26 cellular contexts compared by ENCODE assay signal in the genomic region with DNA sequence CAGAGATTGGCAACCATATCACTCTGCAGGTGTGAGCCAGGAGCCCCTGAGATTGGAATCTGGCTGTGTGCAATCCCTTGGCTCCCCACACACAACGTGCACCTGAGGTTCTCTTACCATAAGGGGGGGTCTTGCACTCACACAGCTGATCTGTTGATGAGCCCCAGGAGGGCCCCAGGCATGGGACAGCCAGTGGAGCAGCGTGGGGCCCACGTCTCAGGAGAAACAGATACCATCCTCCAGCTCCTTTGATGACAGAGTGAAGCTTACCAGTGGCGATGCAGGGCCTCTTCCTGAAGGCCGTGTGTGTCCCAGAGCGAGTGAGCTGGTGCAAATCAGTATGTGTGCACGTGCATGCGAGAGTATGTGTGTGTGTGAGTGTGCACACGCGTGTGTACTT.
"Had no signal": no experiment of that assay in that cellular context is flagged by ENCODE, and none has a peak within 500 bp of the region (broad histone marks: within the 10 kb centered on the region; RNA-seq: fewer than 3 reads in every experiment).

No MANE protein-coding gene starts in this region.

- H3K4me3 Mint-ChIP-seq: natural killer cell; nephron progenitor cell; neural progenitor cell; stimulated activated naive B cell treated with anti-CD40 and anti-IgM and Interleukin-4, amounts not matched to agents 10 μg/mL and 1 μg/mL and 100 μg/mL, for 72 hours had no signal

- H3K4me1 ChIP-seq: left ventricle myocardium inferior, neural progenitor cell, prostate gland, stomach, testis, transverse colon had no signal

- H3K9me3 Mint-ChIP-seq: natural killer cell; nephron progenitor cell; stimulated activated naive B cell treated with anti-CD40 and anti-IgM and Interleukin-4, amounts not matched to agents 10 μg/mL and 1 μg/mL and 100 μg/mL, for 72 hours had no signal

- H3K36me3 Mint-ChIP-seq: immature natural killer cell; natural killer cell; neural progenitor cell; stimulated activated naive B cell treated with anti-CD40 and anti-IgM and Interleukin-4, amounts not matched to agents 10 μg/mL and 1 μg/mL and 100 μg/mL, for 72 hours had no signal

- H2AFZ ChIP-seq: neural progenitor cell had no signal

- H3K36me3 ChIP-seq: left ventricle myocardium inferior, neural progenitor cell, ovary, prostate gland, stomach, thyroid gland, transverse colon, upper lobe of left lung had no signal

- H3K27ac ChIP-seq: left ventricle myocardium inferior, neural progenitor cell, ovary, prostate gland, skin epidermis, stomach, testis, thyroid gland, transverse colon, upper lobe of left lung had no signal

- H3K27me3 ChIP-seq: neural progenitor cell, ovary, stomach, testis, thyroid gland, transverse colon, upper lobe of left lung had no signal

- H3K9me3 ChIP-seq: left ventricle myocardium inferior, ovary, prostate gland, testis, thyroid gland, transverse colon, upper lobe of left lung had no signal

- H3K4me2 ChIP-seq: neural progenitor cell had no signal

- H3K9ac ChIP-seq: neural progenitor cell had no signal

- DNase-seq: hippocampal formation; immature natural killer cell; kidney; left colon; left ventricle myocardium inferior; natural killer cell; nephron progenitor cell; ovary; retina; right cardiac atrium; stimulated activated CD4-positive, alpha-beta T cell treated with anti-CD3 and anti-CD28 coated beads, Interleukin-12 subunit alpha, Interleukin-12 subunit beta, amount 100 ng/mL, for 4 hours; stimulated activated CD4-positive, alpha-beta T cell treated with anti-CD3 and anti-CD28 coated beads, Interleukin-15, amount 100 ng/mL, for 24 hours; stimulated activated CD4-positive, alpha-beta T cell treated with anti-CD3 and anti-CD28 coated beads, Interleukin-2, amount 100 ng/mL, for 24 hours; stimulated activated CD4-positive, alpha-beta T cell treated with anti-CD3 and anti-CD28 coated beads, Interleukin-4, amount 100 ng/mL, for 1 hour; stimulated activated naive B cell treated with anti-CD40 and anti-IgM and Interleukin-4, amounts not matched to agents 10 μg/mL and 1 μg/mL and 100 μg/mL, for 72 hours; stimulated activated naive CD8-positive, alpha-beta T cell treated with anti-CD3 and anti-CD28 coated beads, Interleukin-15, Interleukin-2, amounts not matched to agents 100 U/mL and 50 U/mL, for 24 hours; stomach; testis; thyroid gland; transverse colon; upper lobe of left lung had no signal

- H3K4me3 ChIP-seq: left ventricle myocardium inferior, lung, neural progenitor cell, ovary, prostate gland, skin epidermis, stomach, testis, thyroid gland, transverse colon, upper lobe of left lung had no signal

- ATAC-seq: left colon; natural killer cell; right cardiac atrium; sciatic nerve; stimulated activated naive B cell treated with anti-CD40 and anti-IgM and Interleukin-4, amounts not matched to agents 10 μg/mL and 1 μg/mL and 100 μg/mL, for 72 hours; stimulated activated naive CD8-positive, alpha-beta T cell treated with anti-CD3 and anti-CD28 coated beads, Interleukin-15, Interleukin-2, amounts not matched to agents 100 U/mL and 50 U/mL, for 24 hours had no signal

- H3K27ac Mint-ChIP-seq: stimulated activated naive B cell treated with anti-CD40 and anti-IgM and Interleukin-4, amounts not matched to agents 10 μg/mL and 1 μg/mL and 100 μg/mL, for 72 hours had no signal
